ENCODE assay signal across 14 cellular contexts in the genomic region with DNA sequence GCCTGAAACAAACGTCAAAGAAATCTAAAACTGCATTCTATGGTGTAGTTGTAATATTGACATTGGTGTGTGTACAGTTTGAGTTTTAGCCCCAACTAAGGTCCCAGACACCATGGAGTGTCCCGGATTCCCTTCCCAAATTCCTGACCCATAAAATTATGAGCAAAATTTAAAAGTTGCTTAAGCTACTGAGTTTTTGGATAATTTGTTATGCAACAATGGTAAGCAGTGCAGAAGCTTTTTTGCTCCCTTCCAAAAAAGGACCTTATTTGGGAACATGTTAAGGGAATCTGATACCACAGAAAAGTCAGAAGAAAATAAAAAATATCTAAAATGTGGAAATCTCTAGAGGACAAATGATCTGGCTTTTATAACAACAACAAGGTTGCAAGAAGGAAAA.
DNase-seq lines count a peak whose midpoint lies in the region; ATAC-seq and TF ChIP-seq lines count a peak whose summit lies in the region.
"Had no signal": no experiment of that assay in that cellular context is flagged by ENCODE, and none has a peak within 500 bp of the region (broad histone marks: within the 10 kb centered on the region; RNA-seq: fewer than 3 reads in every experiment).

No MANE protein-coding gene starts in this region.

- no peak for TF ChIP-seq CTCF in osteoblast (IDR thresholded peaks at IDR 0.05; ENCODE audit: extremely low read depth, low read depth, low read length)
- no peak for TF ChIP-seq CTCF in uterus (IDR thresholded peaks at IDR 0.05)
- no peak for TF ChIP-seq CTCF in foreskin keratinocyte (conservative IDR thresholded peaks at IDR 0.05)
- TF ChIP-seq CTCF in GM23338 (conservative IDR thresholded peaks at IDR 0.05; ENCODE audit: low read depth in 2 of 2), result no peak

- no peaks in the 10 kb centered on the region for H3K9me3 Mint-ChIP-seq in activated CD4-positive, alpha-beta memory T cell treated with anti-CD3 and anti-CD28 coated beads for 36 hours
- no peaks in the 10 kb centered on the region for H3K9me3 Mint-ChIP-seq in activated CD4-positive, alpha-beta memory T cell treated with anti-CD3 and anti-CD28 coated beads, Interleukin-2, amount 10 ng/mL, durations not matched to agents 7 days and 5 days
- peaks cover 0 to 4% of the 10 kb centered on the region in 2 donors for H3K9me3 Mint-ChIP-seq in activated naive CD4-positive, alpha-beta T cell treated with anti-CD3 and anti-CD28 coated beads, Interleukin-2, amount 50 U/mL, for 72 hours
- no peaks in the 10 kb centered on the region; the same call in 2 of the 3 replicates for H3K9me3 Mint-ChIP-seq in GM23338

- H3K4me3 ChIP-seq in osteoblast (ENCODE audit: insufficient read depth, low read length) (no peak overlapping the region), uterus (no peak overlapping the region), GM23338 (no peak overlapping the region)

- intact Hi-C loops in activated CD4-positive, alpha-beta memory T cell treated with anti-CD3 and anti-CD28 coated beads for 36 hours (cut with micrococcal nuclease), result no loop called here
- intact Hi-C loops in uterus (cut with DNase I; ENCODE audit: low total_unique reads), result no loop called here

- no peaks in the 10 kb centered on the region for H4K20me1 ChIP-seq in osteoblast (ENCODE audit: insufficient read depth, low read length)
- H4K20me1 ChIP-seq in GM23338 (replicated peaks; ENCODE audit: insufficient read depth), result no peaks in the 10 kb centered on the region

- no peaks in the 10 kb centered on the region for H3F3A ChIP-seq in GM23338 (replicated peaks; ENCODE audit: low read depth)

- no peak for DNase-seq in activated CD4-positive, alpha-beta memory T cell treated with anti-CD3 and anti-CD28 coated beads for 36 hours
- no peak for DNase-seq in activated CD4-positive, alpha-beta memory T cell treated with anti-CD3 and anti-CD28 coated beads, Interleukin-2, amount 10 ng/mL, durations not matched to agents 7 days and 5 days
- DNase-seq in fibroblast of peridontal ligament (ENCODE audit: extremely low read depth) (peak; percentile 87), osteoblast (ENCODE audit: insufficient read length, low spot score, missing footprints) (no peak), uterus (no peak), foreskin keratinocyte (no peak), GM23338 (ENCODE audit: low spot score) (no peak)
- no peak for DNase-seq in activated naive CD4-positive, alpha-beta T cell treated with anti-CD3 and anti-CD28 coated beads, Interleukin-2, amount 50 U/mL, for 72 hours (ENCODE audit: low spot score in 2 of 2)
- DNase-seq: activated CD4-positive, alpha-beta T cell treated with anti-CD3 and anti-CD28 coated beads, Interleukin-2, amount 50 U/mL, for 4 hours; activated gamma-delta T cell treated with Interleukin-2 at 50 U/mL for 16 hours; Caco-2; effector memory CD4-positive, alpha-beta T cell; islet precursor cell; stimulated activated CD4-positive, alpha-beta T cell treated with anti-CD3 and anti-CD28 coated beads, Interleukin-2, amount 100 ng/mL, for 48 hours had no signal

- peaks cover 46% of the 10 kb centered on the region for H3K4me1 Mint-ChIP-seq in activated CD4-positive, alpha-beta memory T cell treated with anti-CD3 and anti-CD28 coated beads for 36 hours (ENCODE audit: low read depth)
- H3K4me1 Mint-ChIP-seq in activated CD4-positive, alpha-beta memory T cell treated with anti-CD3 and anti-CD28 coated beads, Interleukin-2, amount 10 ng/mL, durations not matched to agents 7 days and 5 days, result peaks cover 68% of the 10 kb centered on the region
- H3K4me1 Mint-ChIP-seq in GM23338, result no peaks in the 10 kb centered on the region

- no peak overlapping the region for H3K4me3 Mint-ChIP-seq in activated CD4-positive, alpha-beta memory T cell treated with anti-CD3 and anti-CD28 coated beads for 36 hours
- no peak overlapping the region for H3K4me3 Mint-ChIP-seq in activated CD4-positive, alpha-beta memory T cell treated with anti-CD3 and anti-CD28 coated beads, Interleukin-2, amount 10 ng/mL, durations not matched to agents 7 days and 5 days
- H3K4me3 Mint-ChIP-seq in GM23338, result no peak overlapping the region

- no peak for ATAC-seq in activated naive CD4-positive, alpha-beta T cell treated with anti-CD3 and anti-CD28 coated beads, Interleukin-2, amount 50 U/mL, for 72 hours
- no peak for ATAC-seq in foreskin keratinocyte
- no peak for ATAC-seq in GM23338

- POLR2A ChIA-PET in activated CD4-positive, alpha-beta memory T cell treated with anti-CD3 and anti-CD28 coated beads for 36 hours (lab: Charles Lee), result no interaction called here
- POLR2A ChIA-PET in activated CD4-positive, alpha-beta memory T cell treated with anti-CD3 and anti-CD28 coated beads, Interleukin-2, amount 10 ng/mL, durations not matched to agents 7 days and 5 days (lab: Charles Lee), result interaction anchor here (0.5 to 2.1 kb wide), 4 partner anchors 10 to 542 kb away, joined by 3 to 5 read pairs (median 4); a partner anchor contains a TSS

- no peak overlapping the region for H2AFZ ChIP-seq in osteoblast (ENCODE audit: low read length)
- H2AFZ ChIP-seq in GM23338, result no peak overlapping the region

- TF ChIP-seq POLR2A in uterus (IDR thresholded peaks at IDR 0.05), result no peak

- H3K9me2 ChIP-seq in GM23338 (ENCODE audit: insufficient read depth), result no peaks in the 10 kb centered on the region

- no peaks in the 10 kb centered on the region for H3K27me3 Mint-ChIP-seq in activated CD4-positive, alpha-beta memory T cell treated with anti-CD3 and anti-CD28 coated beads for 36 hours
- no peaks in the 10 kb centered on the region for H3K27me3 Mint-ChIP-seq in activated CD4-positive, alpha-beta memory T cell treated with anti-CD3 and anti-CD28 coated beads, Interleukin-2, amount 10 ng/mL, durations not matched to agents 7 days and 5 days
- peaks cover 2% of the 10 kb centered on the region for H3K27me3 Mint-ChIP-seq in GM23338 (ENCODE audit: insufficient read depth, low read depth, poor library complexity)

- H3K27ac ChIP-seq in osteoblast (ENCODE audit: low read depth, low read length), result peak overlapping the region; percentile 66
- H3K27ac ChIP-seq in uterus, result peak overlapping the region; percentile 71 to 76
- no peak overlapping the region for H3K27ac ChIP-seq in foreskin keratinocyte
- no peak overlapping the region for H3K27ac ChIP-seq in GM23338 (ENCODE audit: low read depth)

- H3K27me3 ChIP-seq in osteoblast (ENCODE audit: insufficient read depth, low read length) (no peaks in the 10 kb centered on the region), uterus (no peaks in the 10 kb centered on the region), foreskin keratinocyte (no peaks in the 10 kb centered on the region), GM23338 (ENCODE audit: insufficient read depth) (no peaks in the 10 kb centered on the region)

- peaks cover 28% of the 10 kb centered on the region for H3K36me3 Mint-ChIP-seq in activated CD4-positive, alpha-beta memory T cell treated with anti-CD3 and anti-CD28 coated beads for 36 hours
- peaks cover 32% of the 10 kb centered on the region for H3K36me3 Mint-ChIP-seq in activated CD4-positive, alpha-beta memory T cell treated with anti-CD3 and anti-CD28 coated beads, Interleukin-2, amount 10 ng/mL, durations not matched to agents 7 days and 5 days (ENCODE audit: low read depth)
- H3K36me3 Mint-ChIP-seq in activated naive CD4-positive, alpha-beta T cell treated with anti-CD3 and anti-CD28 coated beads, Interleukin-2, amount 50 U/mL, for 72 hours, result peaks cover 0 to 44% of the 10 kb centered on the region in 2 donors
- H3K36me3 Mint-ChIP-seq in GM23338 (ENCODE audit: low read depth), result no peaks in the 10 kb centered on the region

- H3K4me2 ChIP-seq in osteoblast (ENCODE audit: insufficient read depth, low read length) (peak overlapping the region; percentile 29), GM23338 (no peak overlapping the region)

- H3K4me1 ChIP-seq in osteoblast (ENCODE audit: insufficient read depth, low read length) (peaks cover 14% of the 10 kb centered on the region), uterus (no peaks in the 10 kb centered on the region), foreskin keratinocyte (peaks cover 8% of the 10 kb centered on the region), GM23338 (ENCODE audit: insufficient read depth) (no peaks in the 10 kb centered on the region)
- H3K4me1 ChIP-seq: Caco-2 had no signal

- H3K79me2 ChIP-seq in osteoblast (ENCODE audit: insufficient read depth, low read length), result no peaks in the 10 kb centered on the region
- H3K79me2 ChIP-seq in GM23338 (replicated peaks; ENCODE audit: insufficient read depth), result no peaks in the 10 kb centered on the region

- CTCF ChIA-PET in activated CD4-positive, alpha-beta memory T cell treated with anti-CD3 and anti-CD28 coated beads for 36 hours (lab: Charles Lee), result no interaction called here
- CTCF ChIA-PET in activated CD4-positive, alpha-beta memory T cell treated with anti-CD3 and anti-CD28 coated beads, Interleukin-2, amount 10 ng/mL, durations not matched to agents 7 days and 5 days (lab: Charles Lee), result interaction anchor here (0.6 kb wide), 1 partner anchor 105 kb away, joined by 3 read pairs; no protein-coding TSS in a partner anchor

- H3K27ac Mint-ChIP-seq in activated CD4-positive, alpha-beta memory T cell treated with anti-CD3 and anti-CD28 coated beads for 36 hours, result peak overlapping the region; percentile 23
- no peak overlapping the region for H3K27ac Mint-ChIP-seq in activated CD4-positive, alpha-beta memory T cell treated with anti-CD3 and anti-CD28 coated beads, Interleukin-2, amount 10 ng/mL, durations not matched to agents 7 days and 5 days
- H3K27ac Mint-ChIP-seq in activated naive CD4-positive, alpha-beta T cell treated with anti-CD3 and anti-CD28 coated beads, Interleukin-2, amount 50 U/mL, for 72 hours, result peak overlapping the region in 1 of 2 donors; percentile 40
- H3K27ac Mint-ChIP-seq in GM23338, result no peak overlapping the region

- H3K9me3 ChIP-seq in osteoblast (ENCODE audit: low read depth, low read length) (no peaks in the 10 kb centered on the region), uterus (no peaks in the 10 kb centered on the region)
- H3K9me3 ChIP-seq: Caco-2 had no signal

- no peaks in the 10 kb centered on the region for H3K36me3 ChIP-seq in osteoblast (ENCODE audit: insufficient read depth, low read length)
- H3K36me3 ChIP-seq in uterus, result no peaks in the 10 kb centered on the region
- H3K36me3 ChIP-seq in GM23338 (ENCODE audit: insufficient read depth), result no peaks in the 10 kb centered on the region

TF ChIP-seq in GM23338, 12 proteins besides CTCF, POLR2A, EP300 and RAD21 (continues in another document):
- TF ChIP-seq ZNF114 (CRISPR knock-in tag; IDR thresholded peaks at IDR 0.05) (no peak), JUNB (IDR thresholded peaks at IDR 0.05; ENCODE audit: unreplicated experiment) (no peak), ZNF331 (CRISPR knock-in tag; IDR thresholded peaks at IDR 0.05; ENCODE audit: low read depth) (no peak)
- TF ChIP-seq, protein P1, sequence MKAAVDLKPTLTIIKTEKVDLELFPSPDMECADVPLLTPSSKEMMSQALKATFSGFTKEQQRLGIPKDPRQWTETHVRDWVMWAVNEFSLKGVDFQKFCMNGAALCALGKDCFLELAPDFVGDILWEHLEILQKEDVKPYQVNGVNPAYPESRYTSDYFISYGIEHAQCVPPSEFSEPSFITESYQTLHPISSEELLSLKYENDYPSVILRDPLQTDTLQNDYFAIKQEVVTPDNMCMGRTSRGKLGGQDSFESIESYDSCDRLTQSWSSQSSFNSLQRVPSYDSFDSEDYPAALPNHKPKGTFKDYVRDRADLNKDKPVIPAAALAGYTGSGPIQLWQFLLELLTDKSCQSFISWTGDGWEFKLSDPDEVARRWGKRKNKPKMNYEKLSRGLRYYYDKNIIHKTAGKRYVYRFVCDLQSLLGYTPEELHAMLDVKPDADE (IDR thresholded peaks at IDR 0.05), result no peak

Comparison
In these comparisons a context has a peak if more than half of its experiments do, and no peak if none do; other contexts are left out.
1. H3K27ac ChIP-seq: peak in osteoblast (single experiment) and uterus (2 of 2); none in foreskin keratinocyte (single experiment) and GM23338 (single experiment).